Comparison of ENCODE assay signal across 14 cellular contexts in the genomic region with DNA sequence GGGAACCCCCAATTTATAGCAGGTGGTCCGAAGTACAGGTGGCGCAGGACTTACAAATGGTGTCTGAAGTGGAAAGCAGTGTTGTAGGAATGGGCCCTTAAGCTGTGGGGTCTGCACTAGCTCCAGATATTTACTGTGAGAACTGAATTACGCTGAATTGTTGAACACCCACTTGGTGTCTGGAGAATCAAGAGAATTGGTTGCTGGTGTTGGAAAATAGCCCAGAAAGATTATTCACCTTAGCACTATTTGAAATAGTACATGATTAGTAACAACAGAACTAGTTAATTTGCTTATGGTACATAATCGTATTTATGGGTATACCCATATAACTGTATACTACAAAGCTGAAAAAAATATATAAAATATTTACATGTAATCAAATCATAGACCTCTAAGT.
"Had no signal": no experiment of that assay in that cellular context is flagged by ENCODE, and none has a peak within 500 bp of the region (broad histone marks: within the 10 kb centered on the region; RNA-seq: fewer than 3 reads in every experiment).

No MANE protein-coding gene starts in this region.

- H3K27me3 Mint-ChIP-seq: activated naive CD8-positive, alpha-beta T cell treated with anti-CD3 and anti-CD28 coated beads for 36 hours; natural killer cell treated with Interleukin-12 subunit alpha and Interleukin-12 subunit beta and Interleukin-15 and Interleukin-18, amount 100 ng/mL, for 72 hours had no signal

- H2AFZ ChIP-seq: hepatocyte had no signal

- H3K36me3 Mint-ChIP-seq: natural killer cell treated with Interleukin-12 subunit alpha and Interleukin-12 subunit beta and Interleukin-15 and Interleukin-18, amount 100 ng/mL, for 72 hours had no signal

- H3K4me3 Mint-ChIP-seq: activated naive CD8-positive, alpha-beta T cell treated with anti-CD3 and anti-CD28 coated beads for 36 hours; natural killer cell treated with Interleukin-12 subunit alpha and Interleukin-12 subunit beta and Interleukin-15 and Interleukin-18, amount 100 ng/mL, for 72 hours had no signal

- H3K9me3 ChIP-seq: breast epithelium, psoas muscle, sigmoid colon, spleen, thoracic aorta had no signal

- H3K36me3 ChIP-seq: breast epithelium, sigmoid colon, thoracic aorta had no signal

- H3K9me3 Mint-ChIP-seq: activated naive CD8-positive, alpha-beta T cell treated with anti-CD3 and anti-CD28 coated beads for 36 hours; natural killer cell treated with Interleukin-12 subunit alpha and Interleukin-12 subunit beta and Interleukin-15 and Interleukin-18, amount 100 ng/mL, for 72 hours had no signal

- H3K27ac ChIP-seq: breast epithelium, hepatocyte, psoas muscle, sigmoid colon, spleen, thoracic aorta had no signal

- H3K4me1 ChIP-seq: breast epithelium, psoas muscle had no signal

- ATAC-seq: activated CD4-positive, CD25-positive, alpha-beta regulatory T cell treated with anti-CD3 and anti-CD28 coated beads, Interleukin-2, amount 50 U/mL, for 24 hours; natural killer cell treated with Interleukin-12 subunit alpha and Interleukin-12 subunit beta and Interleukin-15 and Interleukin-18, amount 100 ng/mL, for 72 hours; psoas muscle had no signal

- DNase-seq: activated CD4-positive, alpha-beta T cell treated with anti-CD3 and anti-CD28 coated beads, Interleukin-2, amount 50 U/mL, for 1 hour; activated CD8-positive, alpha-beta memory T cell treated with anti-CD3 and anti-CD28 coated beads for 24 hours; activated naive CD8-positive, alpha-beta T cell treated with anti-CD3 and anti-CD28 coated beads for 36 hours; mesendoderm; occipital lobe; psoas muscle; sigmoid colon; spleen; T-helper 2 cell had no signal

- H3K27me3 ChIP-seq: breast epithelium, hepatocyte, sigmoid colon, spleen had no signal

- H3K27ac Mint-ChIP-seq: activated naive CD8-positive, alpha-beta T cell treated with anti-CD3 and anti-CD28 coated beads for 36 hours; natural killer cell treated with Interleukin-12 subunit alpha and Interleukin-12 subunit beta and Interleukin-15 and Interleukin-18, amount 100 ng/mL, for 72 hours had no signal

- H3K4me3 ChIP-seq: breast epithelium, hepatocyte, psoas muscle, sigmoid colon, spleen, thoracic aorta had no signal

- H3K4me2 ChIP-seq: hepatocyte had no signal
